In genomic region chr12:108724054-108724889, GRCh38 we compare ENCODE assay signal across 8 cellular contexts. TPM values are rescaled to one million over a fixed set of nuclear protein-coding genes. Genes with fewer than 3 reads are reported as not detected.
A peak's percentile ranks its signal among the peaks of the same experiment; 100 is the strongest.
DNase-seq lines count a peak whose midpoint lies in the region; ATAC-seq and TF ChIP-seq lines count a peak whose summit lies in the region.

No MANE protein-coding gene starts in this region.

- H3K4me3 Mint-ChIP-seq in Calu3 (ENCODE audit: low read depth, unreplicated experiment) = peak overlapping the region; percentile 57
- no peak overlapping the region for H3K4me3 Mint-ChIP-seq in natural killer cell

- BruUV-seq in Calu3 (replicated peaks; lab: Mats Ljungman, UMichigan) = TSS peak; percentile 63

- H3K27me3 Mint-ChIP-seq in Calu3 (ENCODE audit: unreplicated experiment) (no peaks in the 10 kb centered on the region), natural killer cell (ENCODE audit: low read depth in 2 of 2) (no peaks in the 10 kb centered on the region)

- H3K9ac ChIP-seq in colonic mucosa (ENCODE audit: low read depth in 2 of 2, low read length in 2 of 2) = no peak overlapping the region

- H3K9me3 Mint-ChIP-seq in Calu3 (ENCODE audit: low read depth, unreplicated experiment) (no peaks in the 10 kb centered on the region), natural killer cell (no peaks in the 10 kb centered on the region)

- H3K27me3 ChIP-seq in colonic mucosa = no peaks in the 10 kb centered on the region

- H3K27ac Mint-ChIP-seq in Calu3 (ENCODE audit: unreplicated experiment) (peak overlapping the region; percentile 96), natural killer cell (peak overlapping the region; percentile 47 to 53)

- peaks cover 81% of the 10 kb centered on the region for H3K4me1 Mint-ChIP-seq in Calu3 (ENCODE audit: low read depth, unreplicated experiment)
- peaks cover 39 to 52% of the 10 kb centered on the region in 2 donors for H3K4me1 Mint-ChIP-seq in natural killer cell

- intact Hi-C loops in Calu3 (cut with micrococcal nuclease; ENCODE audit: unreplicated experiment) = loop anchor here (5.0 kb wide), 2 partner anchors 42 to 162 kb away; partner anchors contain the start of genes ISCU and SART3
- intact Hi-C loops in colonic mucosa (cut with DNase I) = loop anchor here (10.0 kb wide), 1 partner anchor 49 kb away; no protein-coding TSS in a partner anchor
- intact Hi-C loops in natural killer cell (cut with micrococcal nuclease) = no loop called here

- CTCF ChIA-PET in Calu3 (lab: Charles Lee) = interaction anchor here (2.0 kb wide), 1 partner anchor 79 kb away, joined by 6 read pairs; no protein-coding TSS in a partner anchor

- H3K9me3 ChIP-seq in colonic mucosa = no peaks in the 10 kb centered on the region

- H3K27ac ChIP-seq in colonic mucosa = peak overlapping the region; percentile 35

- no peaks in the 10 kb centered on the region for H3K36me3 ChIP-seq in colonic mucosa

- TF ChIP-seq CTCF in Calu3 (IDR thresholded peaks at IDR 0.05; ENCODE audit: unreplicated experiment) = no peak
- no peak for TF ChIP-seq CTCF in NB4 (IDR thresholded peaks at IDR 0.05; ENCODE audit: low read depth, low read length)
- no peak for TF ChIP-seq CTCF in colonic mucosa (IDR thresholded peaks at IDR 0.05)
- no peak for TF ChIP-seq CTCF in natural killer cell (IDR thresholded peaks at IDR 0.05)

- H3K4me3 ChIP-seq in NB4 (ENCODE audit: low read depth, low read length) = no peak overlapping the region
- H3K4me3 ChIP-seq in colonic mucosa = no peak overlapping the region

- no peak for TF ChIP-seq POLR2A in NB4 (IDR thresholded peaks at IDR 0.05; ENCODE audit: extremely low read depth, insufficient read length)

- H3K36me3 Mint-ChIP-seq in Calu3 (ENCODE audit: insufficient read depth, unreplicated experiment) = peaks cover 52% of the 10 kb centered on the region
- no peaks in the 10 kb centered on the region for H3K36me3 Mint-ChIP-seq in natural killer cell

- DNase-seq in Calu3 (no peak), NB4 (ENCODE audit: low read depth) (peak; percentile 82), colonic mucosa (no peak), natural killer cell (no peak), hypothalamus (lab: John Stamatoyannopoulos, UW) (no peak), NCI-H1105 treated with DMSO at 0.1 percent for 48 hours (lab: John Stamatoyannopoulos, UW) (no peak)

- H3K4me1 ChIP-seq in colonic mucosa = peaks cover 12% of the 10 kb centered on the region

- ATAC-seq in natural killer cell (peak; percentile 50 to 74 (median 72)), GM21381 (IDR thresholded peaks at IDR 0.05; ENCODE audit: unreplicated experiment) (no peak), GM21786 (IDR thresholded peaks at IDR 0.05; ENCODE audit: unreplicated experiment) (no peak)

RNA-seq across cellular contexts. Expression of gene CORO1C, which starts 7.0 kb away (rescaled TPM):
- total RNA-seq in Calu3 (2022) (252 and 270 TPM in 2 replicates), colonic mucosa (100 to 1,000 TPM; 112 to 166 TPM), natural killer cell (10 to 100 TPM; 28.9 to 43.5 (median 36.0) TPM)

Comparison
In these comparisons a context has a peak if more than half of its experiments do, and no peak if none do; other contexts are left out.
1. ATAC-seq: peak in natural killer cell (3 of 3); none in GM21381 (single experiment) and GM21786 (single experiment).